In the genomic region with DNA sequence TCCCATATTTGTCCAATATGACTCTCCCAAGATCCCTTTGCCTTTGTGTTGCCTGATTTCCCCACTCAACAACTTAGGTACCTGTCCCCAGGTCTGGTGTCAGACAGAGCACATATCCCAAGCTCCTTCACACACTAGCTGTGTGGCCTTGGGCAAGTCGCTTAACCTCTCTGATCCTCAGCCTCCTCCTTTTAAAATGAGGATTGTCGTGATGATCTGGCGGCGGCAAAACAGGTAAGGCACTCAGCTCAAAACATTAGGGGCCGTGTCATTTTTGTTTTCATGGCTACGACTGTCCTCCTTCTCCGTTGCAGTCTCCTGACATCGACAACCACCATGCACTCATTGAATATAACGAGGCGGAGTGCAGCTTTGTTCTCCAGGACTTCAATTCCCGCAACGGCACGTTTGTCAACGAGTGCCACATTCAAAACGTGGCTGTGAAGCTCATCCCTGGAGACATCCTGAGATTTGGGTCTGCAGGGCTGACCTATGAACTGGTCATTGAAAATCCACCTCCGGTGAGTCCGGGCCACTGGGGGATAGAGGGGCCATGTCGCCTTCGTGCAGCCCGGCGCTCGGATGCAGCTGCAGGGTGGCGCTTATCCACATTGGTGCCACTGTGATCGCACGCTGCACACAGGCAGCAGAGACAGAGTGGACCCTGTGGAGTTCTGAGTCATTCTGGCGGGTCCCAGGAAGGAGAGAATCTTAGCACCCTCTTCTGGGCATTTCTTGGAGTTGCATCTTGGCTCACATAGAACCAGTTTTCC, we compare ENCODE assay signal across 9 cellular contexts. TPM values are rescaled to one million over a fixed set of nuclear protein-coding genes. Genes with fewer than 3 reads are reported as not detected.
A peak's percentile ranks its signal among the peaks of the same experiment; 100 is the strongest.
DNase-seq lines count a peak whose midpoint lies in the region; ATAC-seq and TF ChIP-seq lines count a peak whose summit lies in the region.
"Had no signal": no experiment of that assay in that cellular context is flagged by ENCODE, and none has a peak within 500 bp of the region (broad histone marks: within the 10 kb centered on the region; RNA-seq: fewer than 3 reads in every experiment).

No MANE protein-coding gene starts in this region.

- peak; percentile 99 for ATAC-seq in SK-N-SH treated with all-trans-retinoic acid at 6 μM for 48 hours
- no peak for ATAC-seq in GM18858 (IDR thresholded peaks at IDR 0.05; ENCODE audit: unreplicated experiment)

- H3K4me3 Mint-ChIP-seq in chondrocyte (ENCODE audit: unreplicated experiment): no peak overlapping the region

- H3K4me1 Mint-ChIP-seq in chondrocyte (ENCODE audit: low read depth): peaks cover 4% of the 10 kb centered on the region

- peaks cover 26% of the 10 kb centered on the region for H3K27me3 Mint-ChIP-seq in chondrocyte (ENCODE audit: low read depth)

- H3K27ac Mint-ChIP-seq in chondrocyte (ENCODE audit: unreplicated experiment): no peak overlapping the region

- TF ChIP-seq CTCF in chondrocyte (IDR thresholded peaks at IDR 0.05): peak; percentile 92

- no peaks in the 10 kb centered on the region for H3K9me3 Mint-ChIP-seq in chondrocyte (ENCODE audit: low read depth)

- peak; percentile 9 for DNase-seq in stimulated activated naive CD4-positive, alpha-beta T cell treated with Interleukin-2 at 50 U/mL for 16 hours (lab: John Stamatoyannopoulos, UW)
- DNase-seq in stimulated activated naive CD4-positive, alpha-beta T cell (lab: John Stamatoyannopoulos, UW): no peak
- DNase-seq in NCI-H1092 (lab: John Stamatoyannopoulos, UW) (peak; percentile 78), chondrocyte (ENCODE audit: low spot score) (no peak), left kidney (ENCODE audit: low read depth, low spot score) (peak; percentile 91)
- peak; percentile 57 for DNase-seq in stimulated activated CD4-positive, alpha-beta T cell treated with anti-CD3 and anti-CD28 coated beads, Interleukin-4, amount 100 ng/mL, for 24 hours

- peaks cover 2% of the 10 kb centered on the region for H3K36me3 Mint-ChIP-seq in chondrocyte (ENCODE audit: low read depth)

TF ChIP-seq in SK-N-SH treated with all-trans-retinoic acid at 6 μM for 48 hours, 23 proteins besides CTCF, POLR2A, EP300 and RAD21:
- TF ChIP-seq, protein P1, sequence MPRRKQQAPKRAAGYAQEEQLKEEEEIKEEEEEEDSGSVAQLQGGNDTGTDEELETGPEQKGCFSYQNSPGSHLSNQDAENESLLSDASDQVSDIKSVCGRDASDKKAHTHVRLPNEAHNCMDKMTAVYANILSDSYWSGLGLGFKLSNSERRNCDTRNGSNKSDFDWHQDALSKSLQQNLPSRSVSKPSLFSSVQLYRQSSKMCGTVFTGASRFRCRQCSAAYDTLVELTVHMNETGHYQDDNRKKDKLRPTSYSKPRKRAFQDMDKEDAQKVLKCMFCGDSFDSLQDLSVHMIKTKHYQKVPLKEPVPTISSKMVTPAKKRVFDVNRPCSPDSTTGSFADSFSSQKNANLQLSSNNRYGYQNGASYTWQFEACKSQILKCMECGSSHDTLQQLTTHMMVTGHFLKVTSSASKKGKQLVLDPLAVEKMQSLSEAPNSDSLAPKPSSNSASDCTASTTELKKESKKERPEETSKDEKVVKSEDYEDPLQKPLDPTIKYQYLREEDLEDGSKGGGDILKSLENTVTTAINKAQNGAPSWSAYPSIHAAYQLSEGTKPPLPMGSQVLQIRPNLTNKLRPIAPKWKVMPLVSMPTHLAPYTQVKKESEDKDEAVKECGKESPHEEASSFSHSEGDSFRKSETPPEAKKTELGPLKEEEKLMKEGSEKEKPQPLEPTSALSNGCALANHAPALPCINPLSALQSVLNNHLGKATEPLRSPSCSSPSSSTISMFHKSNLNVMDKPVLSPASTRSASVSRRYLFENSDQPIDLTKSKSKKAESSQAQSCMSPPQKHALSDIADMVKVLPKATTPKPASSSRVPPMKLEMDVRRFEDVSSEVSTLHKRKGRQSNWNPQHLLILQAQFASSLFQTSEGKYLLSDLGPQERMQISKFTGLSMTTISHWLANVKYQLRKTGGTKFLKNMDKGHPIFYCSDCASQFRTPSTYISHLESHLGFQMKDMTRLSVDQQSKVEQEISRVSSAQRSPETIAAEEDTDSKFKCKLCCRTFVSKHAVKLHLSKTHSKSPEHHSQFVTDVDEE (CRISPR knock-in tag; IDR thresholded peaks at IDR 0.05): no peak
- TF ChIP-seq ESRRG (CRISPR knock-in tag; IDR thresholded peaks at IDR 0.05) (no peak), TCF4 (CRISPR knock-in tag; IDR thresholded peaks at IDR 0.05; ENCODE audit: borderline replicate concordance) (no peak), ISL1 (CRISPR knock-in tag; IDR thresholded peaks at IDR 0.05) (no peak), CSDC2 (CRISPR knock-in tag; IDR thresholded peaks at IDR 0.05) (no peak)
- TF ChIP-seq, protein P2, sequence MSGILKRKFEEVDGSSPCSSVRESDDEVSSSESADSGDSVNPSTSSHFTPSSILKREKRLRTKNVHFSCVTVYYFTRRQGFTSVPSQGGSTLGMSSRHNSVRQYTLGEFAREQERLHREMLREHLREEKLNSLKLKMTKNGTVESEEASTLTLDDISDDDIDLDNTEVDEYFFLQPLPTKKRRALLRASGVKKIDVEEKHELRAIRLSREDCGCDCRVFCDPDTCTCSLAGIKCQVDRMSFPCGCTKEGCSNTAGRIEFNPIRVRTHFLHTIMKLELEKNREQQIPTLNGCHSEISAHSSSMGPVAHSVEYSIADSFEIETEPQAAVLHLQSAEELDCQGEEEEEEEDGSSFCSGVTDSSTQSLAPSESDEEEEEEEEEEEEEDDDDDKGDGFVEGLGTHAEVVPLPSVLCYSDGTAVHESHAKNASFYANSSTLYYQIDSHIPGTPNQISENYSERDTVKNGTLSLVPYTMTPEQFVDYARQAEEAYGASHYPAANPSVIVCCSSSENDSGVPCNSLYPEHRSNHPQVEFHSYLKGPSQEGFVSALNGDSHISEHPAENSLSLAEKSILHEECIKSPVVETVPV (CRISPR knock-in tag; IDR thresholded peaks at IDR 0.05): no peak
- TF ChIP-seq, protein P3, sequence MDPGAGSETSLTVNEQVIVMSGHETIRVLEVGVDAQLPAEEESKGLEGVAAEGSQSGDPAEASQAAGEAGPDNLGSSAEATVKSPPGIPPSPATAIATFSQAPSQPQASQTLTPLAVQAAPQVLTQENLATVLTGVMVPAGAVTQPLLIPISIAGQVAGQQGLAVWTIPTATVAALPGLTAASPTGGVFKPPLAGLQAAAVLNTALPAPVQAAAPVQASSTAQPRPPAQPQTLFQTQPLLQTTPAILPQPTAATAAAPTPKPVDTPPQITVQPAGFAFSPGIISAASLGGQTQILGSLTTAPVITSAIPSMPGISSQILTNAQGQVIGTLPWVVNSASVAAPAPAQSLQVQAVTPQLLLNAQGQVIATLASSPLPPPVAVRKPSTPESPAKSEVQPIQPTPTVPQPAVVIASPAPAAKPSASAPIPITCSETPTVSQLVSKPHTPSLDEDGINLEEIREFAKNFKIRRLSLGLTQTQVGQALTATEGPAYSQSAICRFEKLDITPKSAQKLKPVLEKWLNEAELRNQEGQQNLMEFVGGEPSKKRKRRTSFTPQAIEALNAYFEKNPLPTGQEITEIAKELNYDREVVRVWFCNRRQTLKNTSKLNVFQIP (CRISPR knock-in tag; IDR thresholded peaks at IDR 0.05; ENCODE audit: borderline replicate concordance, low read depth): no peak

RNA-seq across cellular contexts. Expression of gene FHAD1, which starts 25.2 kb away (rescaled TPM):
- total RNA-seq in chondrocyte: not detected in 3 replicates
- total RNA-seq: glomerular endothelial cell had no signal

Comparison
In these comparisons a context has a peak if more than half of its experiments do, and no peak if none do; other contexts are left out.
1. DNase-seq: peak in stimulated activated naive CD4-positive, alpha-beta T cell treated with Interleukin-2 at 50 U/mL for 16 hours (single experiment), NCI-H1092 (single experiment), left kidney (single experiment) and stimulated activated CD4-positive, alpha-beta T cell treated with anti-CD3 and anti-CD28 coated beads, Interleukin-4, amount 100 ng/mL, for 24 hours (single experiment); none in stimulated activated naive CD4-positive, alpha-beta T cell (0 of 6) and chondrocyte (single experiment).